Comparison of ENCODE assay signal across 3 cellular contexts in the genomic region with DNA sequence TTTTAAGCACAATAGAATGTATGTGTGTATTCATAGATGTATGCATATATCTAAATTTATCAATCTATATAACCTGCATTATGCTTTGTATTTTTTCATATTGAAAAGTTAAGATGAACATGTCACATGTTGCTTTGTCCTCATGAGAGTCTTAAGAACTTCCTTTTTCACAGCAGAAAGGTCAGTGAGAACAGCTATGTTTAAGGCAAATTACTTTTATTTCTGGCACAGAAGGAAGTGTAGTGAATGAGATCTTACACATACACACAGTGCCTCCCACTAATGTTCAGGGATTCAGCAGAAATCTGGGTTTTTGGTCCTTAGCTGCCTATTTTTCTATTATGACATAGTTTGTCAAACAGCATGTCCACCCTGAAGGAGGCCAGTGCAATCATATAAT.
"Had no signal": no experiment of that assay in that cellular context is flagged by ENCODE, and none has a peak within 500 bp of the region (broad histone marks: within the 10 kb centered on the region; RNA-seq: fewer than 3 reads in every experiment).

No MANE protein-coding gene starts in this region.

- H3K4me3 ChIP-seq: GM12878 had no signal

- DNase-seq: GDM1, GF-D8 had no signal
